In the genomic region with DNA sequence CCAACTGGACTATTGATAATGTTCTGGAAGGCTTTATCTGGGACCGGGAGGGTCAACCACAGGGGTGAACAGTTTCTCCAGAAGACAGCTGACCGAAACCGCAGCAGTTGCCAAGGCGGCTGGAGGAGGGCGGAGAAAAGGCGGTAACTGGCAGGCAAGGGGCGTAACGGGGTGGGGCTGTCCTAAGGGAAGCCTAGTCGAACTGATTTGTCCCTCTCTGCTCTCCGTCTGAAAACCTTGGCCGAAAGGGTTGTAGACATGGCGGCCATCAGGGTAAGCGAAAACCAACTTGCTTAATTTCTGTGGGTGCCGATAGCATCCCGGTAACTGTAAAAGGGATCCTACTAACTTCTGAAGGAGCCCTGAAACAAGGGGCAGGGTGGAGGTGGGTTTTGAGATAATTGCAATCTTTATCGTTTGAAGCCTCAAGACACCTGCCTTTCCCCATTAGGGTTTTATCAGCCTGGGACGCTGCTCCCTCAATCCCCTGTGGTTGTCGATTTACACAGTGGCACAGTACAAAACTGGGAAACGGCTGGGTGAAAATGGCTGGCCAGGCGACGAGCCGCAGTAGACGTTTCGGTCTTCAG, we compare ENCODE assay signal across 1 cellular context.
A peak's percentile ranks its signal among the peaks of the same experiment; 100 is the strongest.
TF ChIP-seq lines count a peak whose summit lies in the region.

A gene with protein sequence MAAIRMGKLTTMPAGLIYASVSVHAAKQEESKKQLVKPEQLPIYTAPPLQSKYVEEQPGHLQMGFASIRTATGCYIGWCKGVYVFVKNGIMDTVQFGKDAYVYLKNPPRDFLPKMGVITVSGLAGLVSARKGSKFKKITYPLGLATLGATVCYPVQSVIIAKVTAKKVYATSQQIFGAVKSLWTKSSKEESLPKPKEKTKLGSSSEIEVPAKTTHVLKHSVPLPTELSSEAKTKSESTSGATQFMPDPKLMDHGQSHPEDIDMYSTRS (plus strand): TSS at position 223 of the 590 bp plus-strand sequence. CDS start 36 bp downstream, at position 259.

TF ChIP-seq in K562, 482 proteins besides CTCF, POLR2A, EP300 and RAD21 (continued from another document):
- TF ChIP-seq, protein P1, sequence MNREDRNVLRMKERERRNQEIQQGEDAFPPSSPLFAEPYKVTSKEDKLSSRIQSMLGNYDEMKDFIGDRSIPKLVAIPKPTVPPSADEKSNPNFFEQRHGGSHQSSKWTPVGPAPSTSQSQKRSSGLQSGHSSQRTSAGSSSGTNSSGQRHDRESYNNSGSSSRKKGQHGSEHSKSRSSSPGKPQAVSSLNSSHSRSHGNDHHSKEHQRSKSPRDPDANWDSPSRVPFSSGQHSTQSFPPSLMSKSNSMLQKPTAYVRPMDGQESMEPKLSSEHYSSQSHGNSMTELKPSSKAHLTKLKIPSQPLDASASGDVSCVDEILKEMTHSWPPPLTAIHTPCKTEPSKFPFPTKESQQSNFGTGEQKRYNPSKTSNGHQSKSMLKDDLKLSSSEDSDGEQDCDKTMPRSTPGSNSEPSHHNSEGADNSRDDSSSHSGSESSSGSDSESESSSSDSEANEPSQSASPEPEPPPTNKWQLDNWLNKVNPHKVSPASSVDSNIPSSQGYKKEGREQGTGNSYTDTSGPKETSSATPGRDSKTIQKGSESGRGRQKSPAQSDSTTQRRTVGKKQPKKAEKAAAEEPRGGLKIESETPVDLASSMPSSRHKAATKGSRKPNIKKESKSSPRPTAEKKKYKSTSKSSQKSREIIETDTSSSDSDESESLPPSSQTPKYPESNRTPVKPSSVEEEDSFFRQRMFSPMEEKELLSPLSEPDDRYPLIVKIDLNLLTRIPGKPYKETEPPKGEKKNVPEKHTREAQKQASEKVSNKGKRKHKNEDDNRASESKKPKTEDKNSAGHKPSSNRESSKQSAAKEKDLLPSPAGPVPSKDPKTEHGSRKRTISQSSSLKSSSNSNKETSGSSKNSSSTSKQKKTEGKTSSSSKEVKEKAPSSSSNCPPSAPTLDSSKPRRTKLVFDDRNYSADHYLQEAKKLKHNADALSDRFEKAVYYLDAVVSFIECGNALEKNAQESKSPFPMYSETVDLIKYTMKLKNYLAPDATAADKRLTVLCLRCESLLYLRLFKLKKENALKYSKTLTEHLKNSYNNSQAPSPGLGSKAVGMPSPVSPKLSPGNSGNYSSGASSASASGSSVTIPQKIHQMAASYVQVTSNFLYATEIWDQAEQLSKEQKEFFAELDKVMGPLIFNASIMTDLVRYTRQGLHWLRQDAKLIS (CRISPR knock-in tag; IDR thresholded peaks at IDR 0.05): 0 out of 2 replicates have a peak, but pooled peaks have one; percentile 26
- TF ChIP-seq THAP12 (CRISPR knock-in tag; IDR thresholded peaks at IDR 0.05) (no peak), MBD2 (IDR thresholded peaks at IDR 0.05; ENCODE audit: borderline replicate concordance, low read depth) (no peak), CREB1 (IDR thresholded peaks at IDR 0.05) (no peak; the same call in 1 of the 2 replicates), CREB1 (CRISPR knock-in tag; IDR thresholded peaks at IDR 0.05) (no peak), SMARCA4 (IDR thresholded peaks at IDR 0.05) (0 out of 2 replicates have a peak, but pooled peaks have one; percentile 11), EHMT2 (IDR thresholded peaks at IDR 0.05) (peak; percentile 87), MLLT1 (IDR thresholded peaks at IDR 0.05) (peak in 1 of 2 experiments; percentile 92; a peak in 2 of 4 replicates), SRF (CRISPR knock-in tag; IDR thresholded peaks at IDR 0.05) (no peak), ZNF57 (CRISPR knock-in tag; IDR thresholded peaks at IDR 0.05) (no peak)
